In the genomic region with DNA sequence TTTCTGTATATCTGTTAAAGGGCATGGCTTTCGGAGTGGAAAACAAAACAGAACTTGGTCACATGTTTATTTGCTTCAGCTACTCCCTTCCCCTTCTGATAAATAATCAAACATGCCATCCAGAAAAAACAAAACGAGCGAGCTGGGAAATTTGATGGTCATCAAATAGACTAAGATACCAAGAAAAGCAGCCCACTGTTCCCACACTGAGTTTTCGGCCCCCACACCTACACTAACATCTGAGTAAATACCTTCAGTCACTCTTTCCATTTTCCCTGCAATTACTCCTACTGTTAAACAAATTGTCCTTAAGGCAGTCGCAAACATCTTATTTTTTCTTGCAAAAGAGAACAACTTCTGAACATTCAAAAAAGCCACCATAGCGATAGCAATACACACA, we compare ENCODE assay signal across 9 cellular contexts.
DNase-seq lines count a peak whose midpoint lies in the region; ATAC-seq and TF ChIP-seq lines count a peak whose summit lies in the region.
"Had no signal": no experiment of that assay in that cellular context is flagged by ENCODE, and none has a peak within 500 bp of the region (broad histone marks: within the 10 kb centered on the region; RNA-seq: fewer than 3 reads in every experiment).

No MANE protein-coding gene starts in this region.

- H3K9me3 Mint-ChIP-seq in naive B cell, result no peaks in the 10 kb centered on the region

- H3K27ac ChIP-seq in 22Rv1 (peak overlapping the region; percentile 95), KOPT-K1 (ENCODE audit: low read depth, low read length, poor library complexity, severe bottlenecking) (peak overlapping the region; percentile 83)

- H3K27ac Mint-ChIP-seq in naive B cell, result peak overlapping the region; percentile 55 to 99 (median 96)

- no peaks in the 10 kb centered on the region for H3K36me3 ChIP-seq in KOPT-K1 (ENCODE audit: insufficient read depth, low read length)

- no peak for TF ChIP-seq CTCF in 22Rv1 (IDR thresholded peaks at IDR 0.05)
- TF ChIP-seq CTCF in cardiac fibroblast (IDR thresholded peaks at IDR 0.05; ENCODE audit: low read depth, low read length), result no peak

- ATAC-seq in naive B cell (ENCODE audit: low read depth in 2 of 2) (no peak), GM18517 (IDR thresholded peaks at IDR 0.05; ENCODE audit: unreplicated experiment) (no peak), GM21381 (IDR thresholded peaks at IDR 0.05; ENCODE audit: unreplicated experiment) (no peak), HG03378 (IDR thresholded peaks at IDR 0.05; ENCODE audit: unreplicated experiment) (no peak)

- peak; percentile 41 to 59 for DNase-seq in cardiac fibroblast (ENCODE audit: low read depth in 2 of 2)
- DNase-seq in naive B cell, result no peak
- DNase-seq in SIG-M5 (lab: John Stamatoyannopoulos, UW), result no peak
- DNase-seq: activated gamma-delta T cell treated with Interleukin-2 at 50 U/mL for 16 hours had no signal

- peak overlapping the region; percentile 90 to 98 (median 96) for H3K4me3 Mint-ChIP-seq in naive B cell

- no peaks in the 10 kb centered on the region for H3K9me3 ChIP-seq in KOPT-K1 (ENCODE audit: insufficient read depth, low read length, poor library complexity, severe bottlenecking)

- no peaks in the 10 kb centered on the region for H3K36me3 Mint-ChIP-seq in naive B cell

- no peaks in the 10 kb centered on the region for H3K27me3 Mint-ChIP-seq in naive B cell

- H3K4me1 Mint-ChIP-seq in naive B cell, result peaks cover 54 to 81% (median 72%) of the 10 kb centered on the region in 3 donors

- peak overlapping the region; percentile 59 to 63 for H3K4me3 ChIP-seq in cardiac fibroblast (replicated peaks in 1 of 2; ENCODE audit: low read depth in 2 of 2, low read length in 2 of 2)

Comparison
In these comparisons a context has a peak if more than half of its experiments do, and no peak if none do; other contexts are left out.
1. DNase-seq: peak in cardiac fibroblast (2 of 2); none in naive B cell (single experiment) and SIG-M5 (single experiment).